ENCODE assay signal across 10 cellular contexts in genomic region chr3:49900491-49901153, GRCh38. TPM values are rescaled to one million over a fixed set of nuclear protein-coding genes. Genes with fewer than 3 reads are reported as not detected.
DNase-seq lines count a peak whose midpoint lies in the region; ATAC-seq and TF ChIP-seq lines count a peak whose summit lies in the region.
"Had no signal": no experiment of that assay in that cellular context is flagged by ENCODE, and none has a peak within 500 bp of the region (broad histone marks: within the 10 kb centered on the region; RNA-seq: fewer than 3 reads in every experiment).

No MANE protein-coding gene starts in this region.

- DNase-seq in AG09309 (ENCODE audit: low read depth) = peak; percentile 25
- peak; percentile 69 for DNase-seq in LHCN-M2 (ENCODE audit: low read depth)
- peak; percentile 85 to 88 for DNase-seq in breast epithelium (ENCODE audit: low spot score in 2 of 2)
- DNase-seq in lower lobe of right lung = peak; percentile 86
- DNase-seq in GF-D8 (lab: John Stamatoyannopoulos, UW) = no peak
- no peak for DNase-seq in stimulated activated CD8-positive, alpha-beta memory T cell treated with anti-CD3 and anti-CD28 coated beads, Interleukin-4, amount 100 ng/mL, for 48 hours
- DNase-seq: NCI-H1105 treated with DMSO at 0.1 percent for 48 hours had no signal

- TF ChIP-seq CTCF in AG09309 (IDR thresholded peaks at IDR 0.05; ENCODE audit: control insufficient read depth, insufficient read depth, low read depth, low read length, missing control alignments) (no peak), breast epithelium (IDR thresholded peaks at IDR 0.05) (peak in 2 of 3 donors; percentile 9 to 25), lower lobe of right lung (IDR thresholded peaks at IDR 0.05) (no peak)

- ATAC-seq in lower lobe of right lung = peak; percentile 80 to 84
- ATAC-seq in GM19467 (IDR thresholded peaks at IDR 0.05; ENCODE audit: unreplicated experiment) = no peak
- no peak for ATAC-seq in GM18519 (IDR thresholded peaks at IDR 0.05; ENCODE audit: low FRiP score, unreplicated experiment)

- H3K27me3 ChIP-seq in breast epithelium = no peaks in the 10 kb centered on the region
- no peaks in the 10 kb centered on the region for H3K27me3 ChIP-seq in lower lobe of right lung (ENCODE audit: low read depth)
- H3K27me3 ChIP-seq: neutrophil had no signal

- H3K4me1 ChIP-seq in breast epithelium = peaks cover 4 to 8% of the 10 kb centered on the region in 2 donors
- peaks cover 55% of the 10 kb centered on the region for H3K4me1 ChIP-seq in lower lobe of right lung

- H3K36me3 ChIP-seq in breast epithelium = no peaks in the 10 kb centered on the region
- H3K36me3 ChIP-seq in lower lobe of right lung = peaks cover 32% of the 10 kb centered on the region
- H3K36me3 ChIP-seq: neutrophil had no signal

- intact Hi-C loops in breast epithelium (cut with DNase I; ENCODE audit: low total_unique reads) (no loop called here), lower lobe of right lung (cut with DNase I) (no loop called here)

- no peak overlapping the region for H3K4me3 ChIP-seq in AG09309 (ENCODE audit: control insufficient read depth, low read depth, low read length)
- H3K4me3 ChIP-seq in breast epithelium = no peak overlapping the region
- peak overlapping the region; percentile 19 for H3K4me3 ChIP-seq in lower lobe of right lung

- no peak for TF ChIP-seq POLR2A in breast epithelium (IDR thresholded peaks at IDR 0.05)

- no peaks in the 10 kb centered on the region for H3K9me3 ChIP-seq in breast epithelium
- no peaks in the 10 kb centered on the region for H3K9me3 ChIP-seq in lower lobe of right lung
- H3K9me3 ChIP-seq: neutrophil had no signal

- peak overlapping the region; percentile 87 to 90 for H3K27ac ChIP-seq in breast epithelium
- peak overlapping the region; percentile 81 for H3K27ac ChIP-seq in lower lobe of right lung
- H3K27ac ChIP-seq: neutrophil had no signal

RNA-seq across cellular contexts. Expression of gene MST1R, which starts 3.1 kb away (rescaled TPM):
- total RNA-seq in LHCN-M2 (2014; rRNA removed) (0.26 TPM in 1 of 2 replicates, not detected in the other), breast epithelium (10 to 100 TPM in 1 of 3 donors, 1 to 10 TPM in 1, under 1 TPM in 1; 0.16 to 11.9 (median 7.5) TPM), lower lobe of right lung (27.3 TPM)
- polyA plus RNA-seq in LHCN-M2 (2012) = 0.09 TPM

RNA-seq across cellular contexts. Expression of gene MON1A, which starts 29.0 kb away (rescaled TPM):
- 16.8 and 20.5 TPM in 2 replicates for total RNA-seq in LHCN-M2 (2014; rRNA removed)
- polyA plus RNA-seq in LHCN-M2 (2012) = 10.1 TPM
- 10 to 100 TPM in 2 of 3 donors, 1 to 10 TPM in 1; 9.1 to 12.5 (median 11.3) TPM for total RNA-seq in breast epithelium
- 9.7 TPM for total RNA-seq in lower lobe of right lung

RNA-seq across cellular contexts. Expression of gene CAMKV, which starts 30.9 kb away (rescaled TPM):
- total RNA-seq in LHCN-M2 (2014; rRNA removed) (0.06 TPM in 1 of 2 replicates, not detected in the other), breast epithelium (1 to 10 TPM in 1 of 3 donors, not detected in 2; 1.5 TPM), lower lobe of right lung (not detected)
- not detected for polyA plus RNA-seq in LHCN-M2 (2012)

RNA-seq across cellular contexts. Expression of gene RBM6, which starts 39.3 kb away (rescaled TPM):
- total RNA-seq in LHCN-M2 (2014; rRNA removed) (41.3 and 43.9 TPM in 2 replicates), breast epithelium (100 to 1,000 TPM in 2 of 3 donors, 10 to 100 TPM in 1; 92.2 to 158 (median 154) TPM), lower lobe of right lung (101 TPM)
- polyA plus RNA-seq in LHCN-M2 (2012) = 18.9 TPM

RNA-seq across cellular contexts. Expression of gene TRAIP, which starts 44.3 kb away (rescaled TPM):
- total RNA-seq in LHCN-M2 (2014; rRNA removed) = 13.8 and 14.5 TPM in 2 replicates
- polyA plus RNA-seq in LHCN-M2 (2012) = 7.7 TPM
- 1 to 10 TPM; 1.6 to 2.0 (median 1.9) TPM for total RNA-seq in breast epithelium
- total RNA-seq in lower lobe of right lung = 3.0 TPM

Comparison
In these comparisons a context has a peak if more than half of its experiments do, and no peak if none do; other contexts are left out.
1. DNase-seq: peak in AG09309 (single experiment), LHCN-M2 (single experiment), breast epithelium (2 of 2) and lower lobe of right lung (single experiment); none in GF-D8 (single experiment) and stimulated activated CD8-positive, alpha-beta memory T cell treated with anti-CD3 and anti-CD28 coated beads, Interleukin-4, amount 100 ng/mL, for 48 hours (single experiment).
2. CTCF ChIP-seq: peak in breast epithelium (2 of 3); none in AG09309 (single experiment) and lower lobe of right lung (single experiment).
3. ATAC-seq: peak in lower lobe of right lung (2 of 2); none in GM19467 (single experiment) and GM18519 (single experiment).